8 cellular contexts compared by ENCODE assay signal in genomic region chr6:79570802-79571367, GRCh38. TPM values are rescaled to one million over a fixed set of nuclear protein-coding genes. Genes with fewer than 3 reads are reported as not detected.
A peak's percentile ranks its signal among the peaks of the same experiment; 100 is the strongest.
DNase-seq lines count a peak whose midpoint lies in the region; ATAC-seq and TF ChIP-seq lines count a peak whose summit lies in the region.

No MANE protein-coding gene starts in this region.

- H3K9me3 ChIP-seq in neural progenitor cell (ENCODE audit: low read depth), result no peaks in the 10 kb centered on the region

- ATAC-seq in GM21529 (IDR thresholded peaks at IDR 0.05; ENCODE audit: unreplicated experiment), result peak; percentile 90

- no peaks in the 10 kb centered on the region for H3K36me3 ChIP-seq in neural progenitor cell

- H3K4me3 ChIP-seq in epithelial cell of proximal tubule (ENCODE audit: low read depth, low read length) (no peak overlapping the region), neural progenitor cell (no peak overlapping the region)

- H3K36me3 Mint-ChIP-seq in neural progenitor cell, result no peaks in the 10 kb centered on the region

- no peaks in the 10 kb centered on the region for H3K79me2 ChIP-seq in neural progenitor cell (ENCODE audit: low read depth)

- no peak overlapping the region for H3K9ac ChIP-seq in neural progenitor cell

- peaks cover 2% of the 10 kb centered on the region for H3K27me3 Mint-ChIP-seq in neural progenitor cell (ENCODE audit: insufficient read depth, low read depth)

- H3K9me3 Mint-ChIP-seq in neural progenitor cell, result no peaks in the 10 kb centered on the region

- no peak overlapping the region for H3K27ac Mint-ChIP-seq in neural progenitor cell

- peak; percentile 75 for TF ChIP-seq CTCF in epithelial cell of proximal tubule (conservative IDR thresholded peaks at IDR 0.05; ENCODE audit: low read depth, low read length)
- TF ChIP-seq CTCF in neural progenitor cell (IDR thresholded peaks at IDR 0.05), result peak; percentile 70

- DNase-seq in ELR (ENCODE audit: low read depth), result peak; percentile 57
- DNase-seq in KBM-7, result peak; percentile 48
- peak; percentile 11 for DNase-seq in RPMI7951 (ENCODE audit: low read depth)
- no peak for DNase-seq in epithelial cell of proximal tubule (ENCODE audit: low read depth)
- DNase-seq in neural progenitor cell (ENCODE audit: low spot score), result no peak
- no peak for DNase-seq in HPDE6-E6E7 (ENCODE audit: extremely low spot score)
- no peak for DNase-seq in HuH-7.5 (ENCODE audit: low spot score)

- no peak overlapping the region for H3K4me2 ChIP-seq in neural progenitor cell

- H3K4me1 Mint-ChIP-seq in neural progenitor cell, result peaks cover 23% of the 10 kb centered on the region

- H3K4me1 ChIP-seq in neural progenitor cell, result peaks cover 14% of the 10 kb centered on the region

- H3K27ac ChIP-seq in neural progenitor cell, result no peak overlapping the region

- H2AFZ ChIP-seq in neural progenitor cell (replicated peaks), result no peak overlapping the region

- H3F3A ChIP-seq in neural progenitor cell (ENCODE audit: low read depth), result peaks cover 7% of the 10 kb centered on the region

- H3K4me3 Mint-ChIP-seq in neural progenitor cell, result no peak overlapping the region

- no peaks in the 10 kb centered on the region for H4K20me1 ChIP-seq in neural progenitor cell (ENCODE audit: low read depth)

- in situ Hi-C loops in KBM-7 (cut with MboI; ENCODE audit: low pct_unique_long_range_greater_than_20kb, low sequenced_read_pairs), result no loop called here

- no peaks in the 10 kb centered on the region for H3K27me3 ChIP-seq in neural progenitor cell

RNA-seq across cellular contexts. Expression of gene LCA5, which starts 33.7 kb away (rescaled TPM):
- 3.8 and 5.4 TPM in 2 replicates for total RNA-seq in RPMI7951 (2014; rRNA removed; shearing (Covaris generic))
- total RNA-seq in epithelial cell of proximal tubule (1.5 and 1.7 TPM in 2 replicates), neural progenitor cell (ENCODE audit: low replicate concordance) (10.7 and 13.2 TPM in 2 replicates)

Comparison
In these comparisons a context has a peak if more than half of its experiments do, and no peak if none do; other contexts are left out.
1. DNase-seq: peak in ELR (single experiment), KBM-7 (single experiment) and RPMI7951 (single experiment); none in epithelial cell of proximal tubule (single experiment), neural progenitor cell (single experiment), HPDE6-E6E7 (single experiment) and HuH-7.5 (single experiment).